Comparison of ENCODE assay signal across 1 cellular context in genomic region chr5:157219491-157220271, GRCh38.
TF ChIP-seq lines count a peak whose summit lies in the region.

No MANE protein-coding gene starts in this region.

TF ChIP-seq in SK-N-SH treated with all-trans-retinoic acid at 6 μM for 48 hours, 23 proteins besides CTCF, POLR2A, EP300 and RAD21 (continued from another document):
- TF ChIP-seq PATZ1 (CRISPR knock-in tag; IDR thresholded peaks at IDR 0.05; ENCODE audit: borderline replicate concordance) (no peak), ZNF70 (CRISPR knock-in tag; IDR thresholded peaks at IDR 0.05) (no peak), OSR1 (CRISPR knock-in tag; IDR thresholded peaks at IDR 0.05) (no peak), TOX (CRISPR knock-in tag; IDR thresholded peaks at IDR 0.05; ENCODE audit: borderline replicate concordance) (no peak), TCF4 (CRISPR knock-in tag; IDR thresholded peaks at IDR 0.05; ENCODE audit: borderline replicate concordance) (no peak), ISL1 (CRISPR knock-in tag; IDR thresholded peaks at IDR 0.05) (no peak), CSRNP3 (CRISPR knock-in tag; IDR thresholded peaks at IDR 0.05) (no peak), TSHZ2 (CRISPR knock-in tag; IDR thresholded peaks at IDR 0.05) (no peak)
